ENCODE assay signal across 8 cellular contexts in genomic region chr12:48351022-48351708, GRCh38. TPM values are rescaled to one million over a fixed set of nuclear protein-coding genes. Genes with fewer than 3 reads are reported as not detected.
DNase-seq lines count a peak whose midpoint lies in the region; ATAC-seq and TF ChIP-seq lines count a peak whose summit lies in the region.

No MANE protein-coding gene starts in this region.

- CTCF ChIA-PET in CD8-positive, alpha-beta memory T cell (lab: Charles Lee) = interaction anchor here (2.5 kb wide), 1 partner anchor 154 kb away, joined by 10 read pairs; no protein-coding TSS in a partner anchor

- H3K27ac Mint-ChIP-seq in CD8-positive, alpha-beta memory T cell = peak overlapping the region; percentile 82 to 97 (median 90)

- H3K9me3 ChIP-seq in CD8-positive, alpha-beta memory T cell (ENCODE audit: low read length) = no peaks in the 10 kb centered on the region
- H3K9me3 ChIP-seq in RWPE2 (ENCODE audit: severe bottlenecking) (no peaks in the 10 kb centered on the region), endocrine pancreas (ENCODE audit: control insufficient read depth, low read length) (no peaks in the 10 kb centered on the region), uterus (no peaks in the 10 kb centered on the region)

- TF ChIP-seq POLR2A in uterus (IDR thresholded peaks at IDR 0.05) = no peak

- intact Hi-C loops in uterus (cut with DNase I; ENCODE audit: low total_unique reads) = no loop called here

- H3K36me3 ChIP-seq in CD8-positive, alpha-beta memory T cell (ENCODE audit: insufficient read depth, low read length) = peaks cover 19% of the 10 kb centered on the region
- H3K36me3 ChIP-seq in RWPE2 (ENCODE audit: low read depth) (peaks cover 18% of the 10 kb centered on the region), endocrine pancreas (ENCODE audit: control insufficient read depth, insufficient read depth, low read length) (no peaks in the 10 kb centered on the region), uterus (no peaks in the 10 kb centered on the region)

- H3K27me3 ChIP-seq in CD8-positive, alpha-beta memory T cell (ENCODE audit: insufficient read depth, low read length, poor library complexity, severe bottlenecking) = no peaks in the 10 kb centered on the region
- H3K27me3 ChIP-seq in RWPE2 (ENCODE audit: insufficient read depth, poor library complexity, severe bottlenecking) (no peaks in the 10 kb centered on the region), endocrine pancreas (ENCODE audit: control insufficient read depth, insufficient read depth, low read length) (no peaks in the 10 kb centered on the region), uterus (no peaks in the 10 kb centered on the region)

- H3K4me3 ChIP-seq in CD8-positive, alpha-beta memory T cell (ENCODE audit: low read length) = peak overlapping the region; percentile 68
- H3K4me3 ChIP-seq in RWPE2 (ENCODE audit: severe bottlenecking) (peak overlapping the region; percentile 97), endocrine pancreas (ENCODE audit: control insufficient read depth, insufficient read depth, low read length) (peak overlapping the region; percentile 59), uterus (peak overlapping the region; percentile 61 to 75)

- H3K9ac ChIP-seq in endocrine pancreas (ENCODE audit: control insufficient read depth, insufficient read depth, low read length) = peak overlapping the region; percentile 4

- H3K9me3 Mint-ChIP-seq in CD8-positive, alpha-beta memory T cell = no peaks in the 10 kb centered on the region

- H3K4me1 ChIP-seq in CD8-positive, alpha-beta memory T cell (ENCODE audit: insufficient read depth, low read length) = peaks cover 27% of the 10 kb centered on the region
- H3K4me1 ChIP-seq in RWPE2 (ENCODE audit: insufficient read depth, poor library complexity, severe bottlenecking) (peaks cover 4% of the 10 kb centered on the region), endocrine pancreas (ENCODE audit: control insufficient read depth, insufficient read depth, low read length) (peaks cover 14% of the 10 kb centered on the region), uterus (peaks cover 0 to 6% of the 10 kb centered on the region in 2 donors)

- H3K4me1 Mint-ChIP-seq in CD8-positive, alpha-beta memory T cell = peaks cover 28 to 44% (median 34%) of the 10 kb centered on the region in 3 donors

- TF ChIP-seq CTCF in RWPE2 (IDR thresholded peaks at IDR 0.05; ENCODE audit: poor library complexity, severe bottlenecking) = no peak
- TF ChIP-seq CTCF in uterus (IDR thresholded peaks at IDR 0.05) = peak in 1 of 4 experiments; percentile 7

- peak overlapping the region; percentile 62 for H3K27ac ChIP-seq in CD8-positive, alpha-beta memory T cell (ENCODE audit: low read depth, low read length)
- peak overlapping the region; percentile 77 for H3K27ac ChIP-seq in RWPE2 (ENCODE audit: poor library complexity, severe bottlenecking)
- H3K27ac ChIP-seq in uterus = peak overlapping the region; percentile 96 to 97

- POLR2A ChIA-PET in CD8-positive, alpha-beta memory T cell (lab: Charles Lee) = no interaction called here

- H3K4me3 Mint-ChIP-seq in CD8-positive, alpha-beta memory T cell = peak overlapping the region; percentile 83 to 93 (median 90)

- ATAC-seq in GM19395 (IDR thresholded peaks at IDR 0.05; ENCODE audit: unreplicated experiment) = peak; percentile 52
- peak; percentile 25 for ATAC-seq in HG03565 (IDR thresholded peaks at IDR 0.05; ENCODE audit: unreplicated experiment)
- ATAC-seq in RWPE2 (ENCODE audit: low read depth) = peak; percentile 71

- no peak for DNase-seq in CD8-positive, alpha-beta memory T cell
- no peak for DNase-seq in RWPE2 (ENCODE audit: low spot score)
- peak; percentile 75 for DNase-seq in midbrain (lab: John Stamatoyannopoulos, UW)
- DNase-seq in uterus = peak; percentile 83 to 86
- no peak for DNase-seq in cortex of kidney (lab: John Stamatoyannopoulos, UW)

- H3K27me3 Mint-ChIP-seq in CD8-positive, alpha-beta memory T cell = peaks cover 0 to 4% of the 10 kb centered on the region in 2 donors

- H3K36me3 Mint-ChIP-seq in CD8-positive, alpha-beta memory T cell = peaks cover 7 to 32% (median 11%) of the 10 kb centered on the region in 3 donors

RNA-seq across cellular contexts. Expression of gene ZNF641, which starts 0.4 kb away (rescaled TPM):
- 10 to 100 TPM; 10.6 to 13.4 TPM for total RNA-seq in CD8-positive, alpha-beta memory T cell
- polyA plus RNA-seq in CD8-positive, alpha-beta memory T cell = 16.3 TPM
- total RNA-seq in uterus = 10 to 100 TPM; 28.7 to 71.5 (median 39.9) TPM

Comparison
In these comparisons a context has a peak if more than half of its experiments do, and no peak if none do; other contexts are left out.
1. DNase-seq: peak in midbrain (single experiment) and uterus (2 of 2); none in CD8-positive, alpha-beta memory T cell (0 of 5), RWPE2 (single experiment) and cortex of kidney (single experiment).
2. Peak in every context shown above with its lines, with median percentiles within 50 percentile points of each other: H3K27ac ChIP-seq, H3K4me3 ChIP-seq and ATAC-seq.